15 cellular contexts compared by ENCODE assay signal in the genomic region with DNA sequence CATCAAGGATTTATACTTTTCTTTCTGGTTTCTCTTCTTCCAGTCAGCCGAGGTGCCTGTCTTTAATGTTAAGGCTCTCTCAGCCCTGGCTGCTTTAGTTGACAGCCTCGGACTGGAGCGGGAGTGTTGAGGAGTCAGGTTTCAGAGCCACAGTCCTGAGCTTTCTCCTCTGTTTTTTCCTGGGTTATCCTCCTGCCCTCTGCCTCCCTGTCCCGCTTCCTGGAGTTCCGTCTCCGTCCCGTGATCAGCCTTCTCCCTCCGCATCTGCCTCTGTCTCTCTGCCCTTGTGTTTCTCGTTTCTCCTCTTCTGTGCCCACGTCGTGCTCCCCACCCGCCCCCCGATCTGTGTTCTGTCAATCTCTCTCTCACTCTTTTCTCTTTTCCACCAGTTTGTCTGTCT. TPM values are rescaled to one million over a fixed set of nuclear protein-coding genes. Genes with fewer than 3 reads are reported as not detected.
A peak's percentile ranks its signal among the peaks of the same experiment; 100 is the strongest.
DNase-seq lines count a peak whose midpoint lies in the region; ATAC-seq and TF ChIP-seq lines count a peak whose summit lies in the region.
"Had no signal": no experiment of that assay in that cellular context is flagged by ENCODE, and none has a peak within 500 bp of the region (broad histone marks: within the 10 kb centered on the region; RNA-seq: fewer than 3 reads in every experiment).

No MANE protein-coding gene starts in this region.

- H3K36me3 ChIP-seq in PC-9 (ENCODE audit: low read depth) (no peaks in the 10 kb centered on the region), hepatocyte (replicated peaks; ENCODE audit: insufficient read depth, low read depth) (no peaks in the 10 kb centered on the region), parathyroid adenoma (ENCODE audit: control insufficient read depth, insufficient read depth, low read length) (no peaks in the 10 kb centered on the region)
- H3K36me3 ChIP-seq: right lobe of liver had no signal

- no peak overlapping the region for H3K27ac ChIP-seq in PC-9
- H3K27ac ChIP-seq in hepatocyte: peak overlapping the region; percentile 86
- peak overlapping the region; percentile 47 for H3K27ac ChIP-seq in parathyroid adenoma
- H3K27ac ChIP-seq in caudate nucleus (ENCODE audit: low read depth, low read length): no peak overlapping the region
- H3K27ac ChIP-seq: epithelial cell of prostate, right lobe of liver had no signal

- H2AFZ ChIP-seq in PC-9 (no peak overlapping the region; the same call in 1 of the 2 replicates), hepatocyte (peak overlapping the region; percentile 40), parathyroid adenoma (peak overlapping the region; percentile 61)

- no peaks in the 10 kb centered on the region; the same call in 1 of the 2 replicates for H3F3A ChIP-seq in PC-9 (ENCODE audit: insufficient read depth, low read depth)

- CTCF ChIA-PET in PC-9 (lab: Charles Lee): no interaction called here
- CTCF ChIA-PET in activated CD8-positive, alpha-beta memory T cell treated with anti-CD3 and anti-CD28 coated beads, Interleukin-2, amount 10 ng/mL, durations not matched to agents 7 days and 5 days (lab: Charles Lee): no interaction called here

- intact Hi-C loops in PC-9 (cut with micrococcal nuclease; ENCODE audit: unreplicated experiment): no loop called here

- POLR2A ChIA-PET in PC-9 (lab: Charles Lee; ENCODE audit: unreplicated experiment): no interaction called here

- H3K79me2 ChIP-seq in PC-9 (ENCODE audit: low read depth) (no peaks in the 10 kb centered on the region), hepatocyte (no peaks in the 10 kb centered on the region), parathyroid adenoma (no peaks in the 10 kb centered on the region)

- peaks cover 13% of the 10 kb centered on the region for H3K27me3 Mint-ChIP-seq in activated CD8-positive, alpha-beta memory T cell treated with anti-CD3 and anti-CD28 coated beads, Interleukin-2, amount 10 ng/mL, durations not matched to agents 7 days and 5 days

- no peak overlapping the region for H3K4me3 ChIP-seq in PC-9
- no peak overlapping the region for H3K4me3 ChIP-seq in hepatocyte
- no peak overlapping the region for H3K4me3 ChIP-seq in parathyroid adenoma (ENCODE audit: low read depth, low read length)
- H3K4me3 ChIP-seq: right lobe of liver had no signal

- no peak for ATAC-seq in activated CD8-positive, alpha-beta memory T cell treated with anti-CD3 and anti-CD28 coated beads, Interleukin-2, amount 10 ng/mL, durations not matched to agents 7 days and 5 days
- ATAC-seq: Panc1 had no signal

- peaks cover 2% of the 10 kb centered on the region for H3K9me3 Mint-ChIP-seq in activated CD8-positive, alpha-beta memory T cell treated with anti-CD3 and anti-CD28 coated beads, Interleukin-2, amount 10 ng/mL, durations not matched to agents 7 days and 5 days (ENCODE audit: low read depth)
- H3K9me3 Mint-ChIP-seq: CD8-positive, alpha-beta memory T cell had no signal

- H3K9me2 ChIP-seq in PC-9 (ENCODE audit: insufficient read depth) (no peaks in the 10 kb centered on the region), hepatocyte (replicated peaks; ENCODE audit: insufficient read depth) (no peaks in the 10 kb centered on the region)

- TF ChIP-seq CTCF in PC-9 (conservative IDR thresholded peaks at IDR 0.05): no peak
- no peak for TF ChIP-seq CTCF in hepatocyte (IDR thresholded peaks at IDR 0.05; ENCODE audit: poor library complexity)
- TF ChIP-seq CTCF in parathyroid adenoma (IDR thresholded peaks at IDR 0.05): no peak

- H3K9me3 ChIP-seq in PC-9 (ENCODE audit: insufficient read depth, low read depth): no peaks in the 10 kb centered on the region
- H3K9me3 ChIP-seq in hepatocyte (ENCODE audit: low read depth): no peaks in the 10 kb centered on the region
- H3K9me3 ChIP-seq in parathyroid adenoma (ENCODE audit: control insufficient read depth, low read length): no peaks in the 10 kb centered on the region
- H3K9me3 ChIP-seq: right lobe of liver had no signal

- no TSS peak for BruUV-seq in PC-9 (replicated peaks; lab: Mats Ljungman, UMichigan)

- DNase-seq in GM03348 (ENCODE audit: low spot score) (peak; percentile 37), PC-9 (peak in 1 of 2 experiments; percentile 10), hepatocyte (ENCODE audit: low spot score) (peak; percentile 47), caudate nucleus (lab: John Stamatoyannopoulos, UW) (no peak), kidney glomerular epithelial cell (lab: John Stamatoyannopoulos, UW) (no peak)
- no peak for DNase-seq in activated CD8-positive, alpha-beta memory T cell treated with anti-CD3 and anti-CD28 coated beads, Interleukin-2, amount 10 ng/mL, durations not matched to agents 7 days and 5 days
- DNase-seq: activated CD4-positive, alpha-beta T cell treated with anti-CD3 and anti-CD28 coated beads for 48 hours; CD8-positive, alpha-beta memory T cell; central memory CD4-positive, alpha-beta T cell; NCI-H345; right lobe of liver had no signal

- H3K4me1 Mint-ChIP-seq in activated CD8-positive, alpha-beta memory T cell treated with anti-CD3 and anti-CD28 coated beads, Interleukin-2, amount 10 ng/mL, durations not matched to agents 7 days and 5 days: peaks cover 5% of the 10 kb centered on the region

- H3K36me3 Mint-ChIP-seq in activated CD8-positive, alpha-beta memory T cell treated with anti-CD3 and anti-CD28 coated beads, Interleukin-2, amount 10 ng/mL, durations not matched to agents 7 days and 5 days: peaks cover 2% of the 10 kb centered on the region

- peak overlapping the region; percentile 39 for H3K4me2 ChIP-seq in PC-9
- peak overlapping the region; percentile 68 for H3K4me2 ChIP-seq in hepatocyte
- H3K4me2 ChIP-seq in parathyroid adenoma (ENCODE audit: low read length): peak overlapping the region; percentile 13

- H3K9ac ChIP-seq in parathyroid adenoma: no peak overlapping the region

- H3K27me3 ChIP-seq in PC-9 (ENCODE audit: insufficient read depth, low read depth): peaks cover 68% of the 10 kb centered on the region
- peaks cover 3% of the 10 kb centered on the region for H3K27me3 ChIP-seq in hepatocyte
- H3K27me3 ChIP-seq in parathyroid adenoma (ENCODE audit: control insufficient read depth, insufficient read depth, low read length): no peaks in the 10 kb centered on the region
- H3K27me3 ChIP-seq: right lobe of liver had no signal

- WGBS in hepatocyte (ENCODE audit: low lambda C conversion rate, missing lambda C conversion rate): 24% methylated on average over 13 of the region's 13 CpGs

- H4K20me1 ChIP-seq in PC-9 (ENCODE audit: insufficient read depth) (0 out of 2 replicates have a peak, but pooled peaks cover 7% of the 10 kb centered on the region), hepatocyte (ENCODE audit: insufficient read depth, poor library complexity, severe bottlenecking) (no peaks in the 10 kb centered on the region)

- H3K27ac Mint-ChIP-seq in activated CD8-positive, alpha-beta memory T cell treated with anti-CD3 and anti-CD28 coated beads, Interleukin-2, amount 10 ng/mL, durations not matched to agents 7 days and 5 days: no peak overlapping the region
- H3K27ac Mint-ChIP-seq: T-helper 1 cell treated with Interleukin-12 subunit alpha and Interleukin-12 subunit beta and Interleukin-4 antibody, amounts not matched to agents 30 μg/mL and 1 μg/mL, for 36 hours had no signal

- H3K4me3 Mint-ChIP-seq in activated CD8-positive, alpha-beta memory T cell treated with anti-CD3 and anti-CD28 coated beads, Interleukin-2, amount 10 ng/mL, durations not matched to agents 7 days and 5 days: no peak overlapping the region
- H3K4me3 Mint-ChIP-seq: CD8-positive, alpha-beta memory T cell; T-helper 1 cell treated with Interleukin-12 subunit alpha and Interleukin-12 subunit beta and Interleukin-4 antibody, amounts not matched to agents 30 μg/mL and 1 μg/mL, for 36 hours had no signal

- H3K4me1 ChIP-seq in PC-9 (replicated peaks; ENCODE audit: insufficient read depth): no peaks in the 10 kb centered on the region
- H3K4me1 ChIP-seq in hepatocyte (ENCODE audit: insufficient read depth): peaks cover 27% of the 10 kb centered on the region
- H3K4me1 ChIP-seq in parathyroid adenoma: peaks cover 8% of the 10 kb centered on the region
- H3K4me1 ChIP-seq: right lobe of liver had no signal

RNA-seq across cellular contexts. Expression of a gene that starts 33.0 kb away (rescaled TPM):
- not detected in 2 replicates for total RNA-seq in PC-9 (2021)
- total RNA-seq in hepatocyte: 0.36 and 0.70 TPM in 2 replicates
- polyA plus RNA-seq in hepatocyte: 2.7 and 4.3 TPM in 2 replicates
- 1 to 10 TPM; 2.0 to 2.2 TPM for total RNA-seq in activated CD8-positive, alpha-beta memory T cell treated with anti-CD3 and anti-CD28 coated beads, Interleukin-2, amount 10 ng/mL, durations not matched to agents 7 days and 5 days
- polyA plus RNA-seq: CD8-positive, alpha-beta memory T cell had no signal

Comparison
In these comparisons a context has a peak if more than half of its experiments do, and no peak if none do; other contexts are left out.
1. DNase-seq: peak in GM03348 (single experiment) and hepatocyte (single experiment); none in caudate nucleus (0 of 61), kidney glomerular epithelial cell (single experiment) and activated CD8-positive, alpha-beta memory T cell treated with anti-CD3 and anti-CD28 coated beads, Interleukin-2, amount 10 ng/mL, durations not matched to agents 7 days and 5 days (single experiment).
2. H3K27ac ChIP-seq: peak in hepatocyte (single experiment) and parathyroid adenoma (single experiment); none in PC-9 (single experiment) and caudate nucleus (single experiment).
3. H3K4me2 ChIP-seq: peak in every context shown above with its lines; median percentile 68 in hepatocyte; 39 in PC-9; 13 in parathyroid adenoma.